Comparison of ENCODE assay signal across 1 cellular context in genomic region chr18:27311114-27311513, GRCh38.
TF ChIP-seq lines count a peak whose summit lies in the region.

No MANE protein-coding gene starts in this region.

TF ChIP-seq in K562, 482 proteins besides CTCF, POLR2A, EP300 and RAD21 (continued from another document):
- TF ChIP-seq ZNF609 (CRISPR knock-in tag; IDR thresholded peaks at IDR 0.05; ENCODE audit: borderline replicate concordance): no peak
- no peak for TF ChIP-seq RREB1 (CRISPR knock-in tag; IDR thresholded peaks at IDR 0.05)
- no peak for TF ChIP-seq ARID3A (IDR thresholded peaks at IDR 0.05; ENCODE audit: borderline replicate concordance, low read depth, low read length)
- TF ChIP-seq ZNF395 (CRISPR knock-in tag; IDR thresholded peaks at IDR 0.05): no peak
- no peak for TF ChIP-seq POLR2AphosphoS2 (IDR thresholded peaks at IDR 0.05; ENCODE audit: low read length)
- peak; percentile 54; the same call in 1 of the 2 replicates for TF ChIP-seq C11orf30 (IDR thresholded peaks at IDR 0.05; ENCODE audit: low read depth)
TF ChIP-seq in K562: peak in this region for 6.
